Comparison of ENCODE assay signal across 1 cellular context in the genomic region with DNA sequence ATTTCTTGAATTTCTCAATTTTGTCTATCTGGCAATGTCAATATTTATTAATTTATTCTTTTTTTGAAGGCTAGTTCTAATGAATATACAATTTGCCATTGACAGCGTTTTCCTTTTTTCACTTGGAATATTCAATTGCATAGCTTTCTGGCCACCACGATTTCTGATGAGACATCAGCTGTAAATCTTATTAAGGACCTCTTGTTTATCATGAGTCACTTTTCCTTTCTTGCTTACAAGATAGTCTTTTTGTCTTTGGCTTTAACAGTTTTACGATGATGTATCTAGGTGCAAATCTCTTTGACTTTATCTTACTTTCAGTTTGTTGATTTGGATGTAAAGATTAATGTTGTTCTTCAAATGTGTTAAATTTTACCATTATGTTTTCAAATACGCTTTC.
TF ChIP-seq lines count a peak whose summit lies in the region.

No MANE protein-coding gene starts in this region.

TF ChIP-seq in HepG2, 621 proteins besides CTCF, POLR2A, EP300 and RAD21 (continued from another document):
- TF ChIP-seq, protein P1, sequence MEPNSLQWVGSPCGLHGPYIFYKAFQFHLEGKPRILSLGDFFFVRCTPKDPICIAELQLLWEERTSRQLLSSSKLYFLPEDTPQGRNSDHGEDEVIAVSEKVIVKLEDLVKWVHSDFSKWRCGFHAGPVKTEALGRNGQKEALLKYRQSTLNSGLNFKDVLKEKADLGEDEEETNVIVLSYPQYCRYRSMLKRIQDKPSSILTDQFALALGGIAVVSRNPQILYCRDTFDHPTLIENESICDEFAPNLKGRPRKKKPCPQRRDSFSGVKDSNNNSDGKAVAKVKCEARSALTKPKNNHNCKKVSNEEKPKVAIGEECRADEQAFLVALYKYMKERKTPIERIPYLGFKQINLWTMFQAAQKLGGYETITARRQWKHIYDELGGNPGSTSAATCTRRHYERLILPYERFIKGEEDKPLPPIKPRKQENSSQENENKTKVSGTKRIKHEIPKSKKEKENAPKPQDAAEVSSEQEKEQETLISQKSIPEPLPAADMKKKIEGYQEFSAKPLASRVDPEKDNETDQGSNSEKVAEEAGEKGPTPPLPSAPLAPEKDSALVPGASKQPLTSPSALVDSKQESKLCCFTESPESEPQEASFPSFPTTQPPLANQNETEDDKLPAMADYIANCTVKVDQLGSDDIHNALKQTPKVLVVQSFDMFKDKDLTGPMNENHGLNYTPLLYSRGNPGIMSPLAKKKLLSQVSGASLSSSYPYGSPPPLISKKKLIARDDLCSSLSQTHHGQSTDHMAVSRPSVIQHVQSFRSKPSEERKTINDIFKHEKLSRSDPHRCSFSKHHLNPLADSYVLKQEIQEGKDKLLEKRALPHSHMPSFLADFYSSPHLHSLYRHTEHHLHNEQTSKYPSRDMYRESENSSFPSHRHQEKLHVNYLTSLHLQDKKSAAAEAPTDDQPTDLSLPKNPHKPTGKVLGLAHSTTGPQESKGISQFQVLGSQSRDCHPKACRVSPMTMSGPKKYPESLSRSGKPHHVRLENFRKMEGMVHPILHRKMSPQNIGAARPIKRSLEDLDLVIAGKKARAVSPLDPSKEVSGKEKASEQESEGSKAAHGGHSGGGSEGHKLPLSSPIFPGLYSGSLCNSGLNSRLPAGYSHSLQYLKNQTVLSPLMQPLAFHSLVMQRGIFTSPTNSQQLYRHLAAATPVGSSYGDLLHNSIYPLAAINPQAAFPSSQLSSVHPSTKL (CRISPR knock-in tag; IDR thresholded peaks at IDR 0.05), result no peak
- TF ChIP-seq PTBP1 (IDR thresholded peaks at IDR 0.05; ENCODE audit: low read depth, low read length, poor library complexity, severe bottlenecking) (no peak), ZNF546 (CRISPR knock-in tag; conservative IDR thresholded peaks at IDR 0.05) (no peak), EEA1 (CRISPR knock-in tag; IDR thresholded peaks at IDR 0.05; ENCODE audit: borderline replicate concordance) (no peak), ZBTB42 (CRISPR knock-in tag; IDR thresholded peaks at IDR 0.05) (no peak)
- TF ChIP-seq, protein P2, sequence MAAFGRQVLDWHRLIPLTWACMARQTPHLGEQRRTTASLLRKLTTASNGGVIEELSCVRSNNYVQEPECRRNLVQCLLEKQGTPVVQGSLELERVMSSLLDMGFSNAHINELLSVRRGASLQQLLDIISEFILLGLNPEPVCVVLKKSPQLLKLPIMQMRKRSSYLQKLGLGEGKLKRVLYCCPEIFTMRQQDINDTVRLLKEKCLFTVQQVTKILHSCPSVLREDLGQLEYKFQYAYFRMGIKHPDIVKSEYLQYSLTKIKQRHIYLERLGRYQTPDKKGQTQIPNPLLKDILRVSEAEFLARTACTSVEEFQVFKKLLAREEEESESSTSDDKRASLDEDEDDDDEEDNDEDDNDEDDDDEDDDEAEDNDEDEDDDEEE (CRISPR knock-in tag; IDR thresholded peaks at IDR 0.05), result no peak
- TF ChIP-seq, protein P3, sequence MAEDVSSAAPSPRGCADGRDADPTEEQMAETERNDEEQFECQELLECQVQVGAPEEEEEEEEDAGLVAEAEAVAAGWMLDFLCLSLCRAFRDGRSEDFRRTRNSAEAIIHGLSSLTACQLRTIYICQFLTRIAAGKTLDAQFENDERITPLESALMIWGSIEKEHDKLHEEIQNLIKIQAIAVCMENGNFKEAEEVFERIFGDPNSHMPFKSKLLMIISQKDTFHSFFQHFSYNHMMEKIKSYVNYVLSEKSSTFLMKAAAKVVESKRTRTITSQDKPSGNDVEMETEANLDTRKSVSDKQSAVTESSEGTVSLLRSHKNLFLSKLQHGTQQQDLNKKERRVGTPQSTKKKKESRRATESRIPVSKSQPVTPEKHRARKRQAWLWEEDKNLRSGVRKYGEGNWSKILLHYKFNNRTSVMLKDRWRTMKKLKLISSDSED (CRISPR knock-in tag; IDR thresholded peaks at IDR 0.05), result no peak
- TF ChIP-seq, protein P4, sequence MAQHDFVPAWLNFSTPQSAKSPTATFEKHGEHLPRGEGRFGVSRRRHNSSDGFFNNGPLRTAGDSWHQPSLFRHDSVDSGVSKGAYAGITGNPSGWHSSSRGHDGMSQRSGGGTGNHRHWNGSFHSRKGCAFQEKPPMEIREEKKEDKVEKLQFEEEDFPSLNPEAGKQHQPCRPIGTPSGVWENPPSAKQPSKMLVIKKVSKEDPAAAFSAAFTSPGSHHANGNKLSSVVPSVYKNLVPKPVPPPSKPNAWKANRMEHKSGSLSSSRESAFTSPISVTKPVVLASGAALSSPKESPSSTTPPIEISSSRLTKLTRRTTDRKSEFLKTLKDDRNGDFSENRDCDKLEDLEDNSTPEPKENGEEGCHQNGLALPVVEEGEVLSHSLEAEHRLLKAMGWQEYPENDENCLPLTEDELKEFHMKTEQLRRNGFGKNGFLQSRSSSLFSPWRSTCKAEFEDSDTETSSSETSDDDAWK (CRISPR knock-in tag; IDR thresholded peaks at IDR 0.05), result no peak
